Comparison of ENCODE assay signal across 14 cellular contexts in genomic region chr3:60055765-60056164, GRCh38.
DNase-seq lines count a peak whose midpoint lies in the region; TF ChIP-seq lines count a peak whose summit lies in the region.
"Had no signal": no experiment of that assay in that cellular context is flagged by ENCODE, and none has a peak within 500 bp of the region (broad histone marks: within the 10 kb centered on the region; RNA-seq: fewer than 3 reads in every experiment).

No MANE protein-coding gene starts in this region.

- peak overlapping the region; percentile 63 for H3K4me3 Mint-ChIP-seq in activated naive CD4-positive, alpha-beta T cell treated with anti-CD3 and anti-CD28 coated beads for 36 hours
- H3K4me3 Mint-ChIP-seq in progenitor cell of endocrine pancreas (ENCODE audit: low read depth), result no peak overlapping the region

- H3K4me3 ChIP-seq in WERI-Rb-1 (ENCODE audit: low read depth, low read length), result no peak overlapping the region
- H3K4me3 ChIP-seq: gastroesophageal sphincter, GM12878, uterus had no signal

- peak overlapping the region; percentile 92 for H3K27ac Mint-ChIP-seq in activated naive CD4-positive, alpha-beta T cell treated with anti-CD3 and anti-CD28 coated beads for 36 hours
- H3K27ac Mint-ChIP-seq in progenitor cell of endocrine pancreas, result peak overlapping the region; percentile 14

- CTCF ChIA-PET in activated naive CD4-positive, alpha-beta T cell treated with anti-CD3 and anti-CD28 coated beads for 36 hours (lab: Charles Lee), result interaction anchor here (0.9 to 1.7 kb wide), 6 partner anchors 14 to 480 kb away, joined by 3 to 7 read pairs (median 4); no protein-coding TSS in a partner anchor

- peaks cover 94% of the 10 kb centered on the region for H3K4me1 Mint-ChIP-seq in activated naive CD4-positive, alpha-beta T cell treated with anti-CD3 and anti-CD28 coated beads for 36 hours (ENCODE audit: low read depth)
- no peaks in the 10 kb centered on the region for H3K4me1 Mint-ChIP-seq in progenitor cell of endocrine pancreas (ENCODE audit: low read depth)

- TF ChIP-seq CTCF in progenitor cell of endocrine pancreas (IDR thresholded peaks at IDR 0.05; ENCODE audit: unreplicated experiment) (no peak), WERI-Rb-1 (IDR thresholded peaks at IDR 0.05; ENCODE audit: low read depth, low read length) (no peak)

- DNase-seq in activated naive CD4-positive, alpha-beta T cell treated with anti-CD3 and anti-CD28 coated beads for 36 hours, result peak; percentile 38
- no peak for DNase-seq in activated naive CD4-positive, alpha-beta T cell (lab: John Stamatoyannopoulos, UW)
- DNase-seq in astrocyte of the hippocampus (ENCODE audit: low read depth, low spot score) (peak; percentile 31), progenitor cell of endocrine pancreas (ENCODE audit: low spot score, unreplicated experiment) (no peak), NCI-H524 treated with DMSO at 0.1 percent for 48 hours (lab: John Stamatoyannopoulos, UW) (no peak), occipital lobe (lab: John Stamatoyannopoulos, UW) (no peak), WERI-Rb-1 (no peak)
- DNase-seq: activated effector memory CD4-positive, alpha-beta T cell treated with Interleukin-2 at 50 U/mL for 16 hours; MM.1S; NCI-H2171; uterus had no signal

- H3K9me3 ChIP-seq in KOPT-K1 (ENCODE audit: insufficient read depth, low read length, poor library complexity, severe bottlenecking) (peaks cover 5% of the 10 kb centered on the region), WERI-Rb-1 (ENCODE audit: severe bottlenecking) (peaks cover 2% of the 10 kb centered on the region)
- H3K9me3 ChIP-seq: gastroesophageal sphincter, uterus had no signal

- no peaks in the 10 kb centered on the region for H3K27me3 ChIP-seq in WERI-Rb-1 (ENCODE audit: insufficient read depth, low read depth, severe bottlenecking)
- H3K27me3 ChIP-seq: gastroesophageal sphincter, uterus had no signal

- intact Hi-C loops in activated naive CD4-positive, alpha-beta T cell treated with anti-CD3 and anti-CD28 coated beads for 36 hours (cut with micrococcal nuclease), result loop anchor here (2.0 kb wide), 1 partner anchor 63 kb away; no protein-coding TSS in a partner anchor

- peaks cover 7% of the 10 kb centered on the region for H3K9me3 Mint-ChIP-seq in activated naive CD4-positive, alpha-beta T cell treated with anti-CD3 and anti-CD28 coated beads for 36 hours
- peaks cover 10% of the 10 kb centered on the region for H3K9me3 Mint-ChIP-seq in progenitor cell of endocrine pancreas (ENCODE audit: low read depth)

- H3K27ac ChIP-seq in KOPT-K1 (ENCODE audit: low read depth, low read length, poor library complexity, severe bottlenecking) (peak overlapping the region; percentile 98), WERI-Rb-1 (no peak overlapping the region)
- H3K27ac ChIP-seq: gastroesophageal sphincter, uterus had no signal

- H3K36me3 ChIP-seq in KOPT-K1 (ENCODE audit: insufficient read depth, low read length) (peaks cover 8% of the 10 kb centered on the region), WERI-Rb-1 (no peaks in the 10 kb centered on the region)
- H3K36me3 ChIP-seq: gastroesophageal sphincter, uterus had no signal

- H3K36me3 Mint-ChIP-seq in activated naive CD4-positive, alpha-beta T cell treated with anti-CD3 and anti-CD28 coated beads for 36 hours (ENCODE audit: low read depth), result peaks cover 13% of the 10 kb centered on the region
- H3K36me3 Mint-ChIP-seq in progenitor cell of endocrine pancreas (ENCODE audit: insufficient read depth), result no peaks in the 10 kb centered on the region

- no peaks in the 10 kb centered on the region for H3K27me3 Mint-ChIP-seq in activated naive CD4-positive, alpha-beta T cell treated with anti-CD3 and anti-CD28 coated beads for 36 hours (ENCODE audit: low read depth)
- H3K27me3 Mint-ChIP-seq in progenitor cell of endocrine pancreas, result no peaks in the 10 kb centered on the region

Comparison
In these comparisons a context has a peak if more than half of its experiments do, and no peak if none do; other contexts are left out.
1. DNase-seq: peak in activated naive CD4-positive, alpha-beta T cell treated with anti-CD3 and anti-CD28 coated beads for 36 hours (single experiment) and astrocyte of the hippocampus (single experiment); none in activated naive CD4-positive, alpha-beta T cell (0 of 4), progenitor cell of endocrine pancreas (single experiment), NCI-H524 treated with DMSO at 0.1 percent for 48 hours (single experiment), occipital lobe (single experiment) and WERI-Rb-1 (single experiment).